ENCODE assay signal across 1 cellular context in genomic region chr1:243580984-243581383, GRCh38.
TF ChIP-seq lines count a peak whose summit lies in the region.

No MANE protein-coding gene starts in this region.

TF ChIP-seq in H1, 55 proteins besides CTCF, POLR2A, EP300 and RAD21:
- no peak for TF ChIP-seq CHD7 (IDR thresholded peaks at IDR 0.05; ENCODE audit: insufficient replicate concordance, low read length)
- no peak for TF ChIP-seq TBP (IDR thresholded peaks at IDR 0.05; ENCODE audit: low read depth, low read length)
- no peak for TF ChIP-seq NRF1 (IDR thresholded peaks at IDR 0.05; ENCODE audit: low read depth, low read length)
- TF ChIP-seq SAP30 (IDR thresholded peaks at IDR 0.05; ENCODE audit: insufficient read depth, insufficient replicate concordance, low read length) = no peak
- TF ChIP-seq EGR1 (IDR thresholded peaks at IDR 0.05; ENCODE audit: borderline replicate concordance, low read depth, low read length) = no peak
- TF ChIP-seq RXRA (IDR thresholded peaks at IDR 0.05; ENCODE audit: insufficient read depth, low read depth, low read length) = no peak
- no peak for TF ChIP-seq RNF2 (IDR thresholded peaks at IDR 0.05; ENCODE audit: borderline replicate concordance, low read depth, low read length, missing control alignments, poor library complexity, severe bottlenecking)
- no peak for TF ChIP-seq CBX5 (IDR thresholded peaks at IDR 0.05; ENCODE audit: low read depth, low read length)
- no peak for TF ChIP-seq SUZ12 (IDR thresholded peaks at IDR 0.05; ENCODE audit: low read length)
